In the genomic region with DNA sequence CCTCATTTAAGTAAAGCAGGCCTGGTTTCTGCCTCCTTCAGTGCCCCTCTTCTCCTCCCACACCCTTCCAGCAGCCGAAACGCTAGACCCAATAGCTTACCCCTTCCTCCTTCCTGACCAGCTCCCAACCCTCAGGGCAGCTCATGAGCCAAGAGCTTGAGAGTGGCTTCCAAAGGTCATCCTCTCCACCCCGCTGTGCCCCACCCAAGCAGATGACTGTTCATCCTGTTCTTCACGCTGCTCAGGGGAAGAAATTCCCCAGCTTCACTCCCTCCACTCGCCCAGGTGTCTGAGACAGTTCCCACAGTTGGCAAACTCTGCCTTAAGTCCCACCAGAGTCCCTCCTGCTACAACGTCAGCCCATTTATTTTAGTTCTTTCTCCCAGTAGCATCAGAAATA, we compare ENCODE assay signal across 14 cellular contexts. TPM values are rescaled to one million over a fixed set of nuclear protein-coding genes. Genes with fewer than 3 reads are reported as not detected.
A peak's percentile ranks its signal among the peaks of the same experiment; 100 is the strongest.
DNase-seq lines count a peak whose midpoint lies in the region; ATAC-seq and TF ChIP-seq lines count a peak whose summit lies in the region.
"Had no signal": no experiment of that assay in that cellular context is flagged by ENCODE, and none has a peak within 500 bp of the region (broad histone marks: within the 10 kb centered on the region; RNA-seq: fewer than 3 reads in every experiment).

No MANE protein-coding gene starts in this region.

- CTCF ChIA-PET in PC-9 (lab: Charles Lee) = interaction anchor here (0.6 to 1.6 kb wide), 10 partner anchors 17 to 239 kb away, joined by 3 to 7 read pairs (median 3); no protein-coding TSS in a partner anchor

- H3K4me2 ChIP-seq in PC-9 = peak overlapping the region; percentile 59
- no peak overlapping the region for H3K4me2 ChIP-seq in neuronal stem cell (ENCODE audit: insufficient read depth, low read length, poor library complexity, severe bottlenecking)

- no peaks in the 10 kb centered on the region for H3K36me3 Mint-ChIP-seq in activated T-helper 2 cell treated with anti-CD3 and anti-CD28 coated beads, Interferon-gamma antibody, Interleukin-2, Interleukin-4, amounts not matched to agents 10 μg/mL and 5 μg/mL and 100 μg/mL, durations not matched to agents 14 hours and 24 hours and 36 hours (ENCODE audit: low read depth)

- H3K27me3 Mint-ChIP-seq in activated T-helper 2 cell treated with anti-CD3 and anti-CD28 coated beads, Interferon-gamma antibody, Interleukin-2, Interleukin-4, amounts not matched to agents 10 μg/mL and 5 μg/mL and 100 μg/mL, durations not matched to agents 14 hours and 24 hours and 36 hours (ENCODE audit: low read depth) = peaks cover 15% of the 10 kb centered on the region

- H2AFZ ChIP-seq in PC-9 = no peak overlapping the region
- no peak overlapping the region for H2AFZ ChIP-seq in neuronal stem cell (ENCODE audit: low read length)

- TF ChIP-seq CTCF in PC-9 (conservative IDR thresholded peaks at IDR 0.05) (no peak), dorsolateral prefrontal cortex (IDR thresholded peaks at IDR 0.05 in 54 of 56, conservative IDR thresholded peaks at IDR 0.05 in 2 of 56; ENCODE audit: low read depth in 1 of 56, partially characterized antibody in 56 of 56) (no peak)

- peaks cover 53% of the 10 kb centered on the region for H3K4me1 ChIP-seq in PC-9 (replicated peaks; ENCODE audit: insufficient read depth)
- peaks cover 2 to 8% of the 10 kb centered on the region in 2 donors for H3K4me1 ChIP-seq in neuronal stem cell (ENCODE audit: control insufficient read depth in 2 of 2, insufficient read depth in 1 of 2, low read depth in 1 of 2, low read length in 2 of 2)
- H3K4me1 ChIP-seq: BE2C had no signal

- no peak overlapping the region for H3K4me3 Mint-ChIP-seq in activated T-helper 2 cell treated with anti-CD3 and anti-CD28 coated beads, Interferon-gamma antibody, Interleukin-2, Interleukin-4, amounts not matched to agents 10 μg/mL and 5 μg/mL and 100 μg/mL, durations not matched to agents 14 hours and 24 hours and 36 hours (ENCODE audit: low read depth)
- H3K4me3 Mint-ChIP-seq: stimulated activated naive CD8-positive, alpha-beta T cell treated with anti-CD3 and anti-CD28 coated beads, Interleukin-15, amount 100 ng/mL, for 72 hours had no signal

- no peak overlapping the region for H2BK12ac ChIP-seq in neuronal stem cell (ENCODE audit: low read length)

- no peak overlapping the region for H2BK120ac ChIP-seq in neuronal stem cell (ENCODE audit: low read depth, low read length)

- H3K27ac ChIP-seq in PC-9 (peak overlapping the region; percentile 88), neuronal stem cell (replicated peaks; ENCODE audit: low read length) (no peak overlapping the region), dorsolateral prefrontal cortex (no peak overlapping the region)

- DNase-seq in Daoy (ENCODE audit: low read depth) (peak; percentile 69), PC-9 (peak; percentile 78 to 87), neuronal stem cell (ENCODE audit: low spot score) (no peak), dorsolateral prefrontal cortex (no peak), DMS153 treated with DMSO at 0.1 percent for 48 hours (lab: John Stamatoyannopoulos, UW; ENCODE audit: unreplicated experiment) (no peak)
- DNase-seq in activated T-helper 2 cell treated with anti-CD3 and anti-CD28 coated beads, Interferon-gamma antibody, Interleukin-2, Interleukin-4, amounts not matched to agents 10 μg/mL and 5 μg/mL and 100 μg/mL, durations not matched to agents 14 hours and 24 hours and 36 hours (ENCODE audit: low spot score) = no peak
- DNase-seq: activated CD8-positive, alpha-beta memory T cell treated with anti-CD3 and anti-CD28 coated beads for 24 hours; NCI-H1436; NCI-H524 treated with DMSO at 0.1 percent for 48 hours; SHP77; stimulated activated naive CD8-positive, alpha-beta T cell treated with anti-CD3 and anti-CD28 coated beads, Interleukin-15, amount 100 ng/mL, for 72 hours had no signal

- H3K9me3 ChIP-seq in PC-9 (ENCODE audit: insufficient read depth, low read depth) = no peaks in the 10 kb centered on the region
- no peaks in the 10 kb centered on the region for H3K9me3 ChIP-seq in neuronal stem cell (replicated peaks in 1 of 2; ENCODE audit: control insufficient read depth in 2 of 2, insufficient read depth in 1 of 2, low read depth in 1 of 2, low read length in 2 of 2)
- H3K9me3 ChIP-seq: BE2C had no signal

- H3K9me3 Mint-ChIP-seq in activated T-helper 2 cell treated with anti-CD3 and anti-CD28 coated beads, Interferon-gamma antibody, Interleukin-2, Interleukin-4, amounts not matched to agents 10 μg/mL and 5 μg/mL and 100 μg/mL, durations not matched to agents 14 hours and 24 hours and 36 hours = no peaks in the 10 kb centered on the region
- H3K9me3 Mint-ChIP-seq: stimulated activated naive CD8-positive, alpha-beta T cell treated with anti-CD3 and anti-CD28 coated beads, Interleukin-15, amount 100 ng/mL, for 72 hours had no signal

- H3F3A ChIP-seq in PC-9 (ENCODE audit: insufficient read depth, low read depth) = peaks cover 39% of the 10 kb centered on the region

- no peaks in the 10 kb centered on the region for H4K20me1 ChIP-seq in PC-9 (ENCODE audit: insufficient read depth)

- H2BK5ac ChIP-seq in neuronal stem cell (ENCODE audit: low read length) = no peak overlapping the region

- BruUV-seq in PC-9 (replicated peaks; lab: Mats Ljungman, UMichigan) = no TSS peak

- H3K27me3 ChIP-seq in PC-9 (ENCODE audit: insufficient read depth, low read depth) (no peaks in the 10 kb centered on the region), neuronal stem cell (ENCODE audit: control insufficient read depth in 3 of 3, insufficient read depth in 3 of 3, low read depth in 1 of 3, low read length in 3 of 3) (peaks cover 0 to 16% (median 0%) of the 10 kb centered on the region in 3 experiments), dorsolateral prefrontal cortex (peaks cover 0 to 25% (median 2%) of the 10 kb centered on the region in 45 donors)
- H3K27me3 ChIP-seq: BE2C had no signal

- 0 out of 2 replicates have a peak, but pooled peaks cover 12% of the 10 kb centered on the region for H3K79me2 ChIP-seq in PC-9 (ENCODE audit: low read depth)

- peak overlapping the region; percentile 65 for H2AK5ac ChIP-seq in neuronal stem cell (ENCODE audit: low read depth, low read length)

- no peaks in the 10 kb centered on the region for H3K9me2 ChIP-seq in PC-9 (ENCODE audit: insufficient read depth)

- no peak overlapping the region for H3K23ac ChIP-seq in neuronal stem cell (ENCODE audit: low read depth, low read length, poor library complexity)

- H3K4me3 ChIP-seq in PC-9 (no peak overlapping the region), neuronal stem cell (ENCODE audit: low read length in 2 of 2) (no peak overlapping the region), dorsolateral prefrontal cortex (no peak overlapping the region)

- H3K4me1 Mint-ChIP-seq in activated T-helper 2 cell treated with anti-CD3 and anti-CD28 coated beads, Interferon-gamma antibody, Interleukin-2, Interleukin-4, amounts not matched to agents 10 μg/mL and 5 μg/mL and 100 μg/mL, durations not matched to agents 14 hours and 24 hours and 36 hours (ENCODE audit: low read depth) = peaks cover 4% of the 10 kb centered on the region
- H3K4me1 Mint-ChIP-seq: stimulated activated naive CD8-positive, alpha-beta T cell treated with anti-CD3 and anti-CD28 coated beads, Interleukin-15, amount 100 ng/mL, for 72 hours had no signal

- H4K8ac ChIP-seq in neuronal stem cell (ENCODE audit: low read depth, low read length) = no peak overlapping the region

- H3K27ac Mint-ChIP-seq in activated T-helper 2 cell treated with anti-CD3 and anti-CD28 coated beads, Interferon-gamma antibody, Interleukin-2, Interleukin-4, amounts not matched to agents 10 μg/mL and 5 μg/mL and 100 μg/mL, durations not matched to agents 14 hours and 24 hours and 36 hours = no peak overlapping the region

- no peaks in the 10 kb centered on the region for H3K36me3 ChIP-seq in PC-9 (ENCODE audit: low read depth)
- peaks cover 0 to 2% of the 10 kb centered on the region in 2 donors for H3K36me3 ChIP-seq in neuronal stem cell (replicated peaks in 1 of 2; ENCODE audit: control insufficient read depth in 2 of 2, insufficient read depth in 2 of 2, low read length in 2 of 2)
- H3K36me3 ChIP-seq: BE2C had no signal

- intact Hi-C loops in PC-9 (cut with micrococcal nuclease; ENCODE audit: unreplicated experiment) (loop anchor here (2.0 kb wide), 4 partner anchors 18 to 174 kb away; a partner anchor contains a TSS), dorsolateral prefrontal cortex (cut with DNase I) (loop anchor here in 1 of 2 donors (10.0 kb wide), 1 partner anchor 184 kb away; a partner anchor contains a TSS)
- intact Hi-C loops in activated T-helper 2 cell treated with anti-CD3 and anti-CD28 coated beads, Interferon-gamma antibody, Interleukin-2, Interleukin-4, amounts not matched to agents 10 μg/mL and 5 μg/mL and 100 μg/mL, durations not matched to agents 14 hours and 24 hours and 36 hours (cut with micrococcal nuclease) = loop anchor here (5.0 kb wide), 1 partner anchor 53 kb away; no protein-coding TSS in a partner anchor

- POLR2A ChIA-PET in PC-9 (lab: Charles Lee; ENCODE audit: unreplicated experiment) = interaction anchor here (0.5 to 1.0 kb wide), 10 partner anchors 11 to 509 kb away, joined by 3 to 27 read pairs (median 4); no protein-coding TSS in a partner anchor

- H3K18ac ChIP-seq in neuronal stem cell (ENCODE audit: low read length) = peak overlapping the region; percentile 70

- no peak overlapping the region for H3K14ac ChIP-seq in neuronal stem cell (ENCODE audit: low read length)

- no CpG with 5 or more reads among the region's 6 CpGs for WGBS in neuronal stem cell (ENCODE audit: extremely low coverage in 2 of 2, insufficient read length in 2 of 2, insufficient replicate concordance in 1 of 2), 2 donors

- no peak overlapping the region for H3K9ac ChIP-seq in neuronal stem cell (ENCODE audit: low read depth, low read length, poor library complexity)

- ATAC-seq in esophagus mucosa (peak; percentile 68), GM19035 (IDR thresholded peaks at IDR 0.05; ENCODE audit: unreplicated experiment) (no peak)
- ATAC-seq: stimulated activated naive CD8-positive, alpha-beta T cell treated with anti-CD3 and anti-CD28 coated beads, Interleukin-15, amount 100 ng/mL, for 72 hours had no signal

- no peak overlapping the region for H3K4ac ChIP-seq in neuronal stem cell (ENCODE audit: low read length)

- no peaks in the 10 kb centered on the region for H3K79me1 ChIP-seq in neuronal stem cell (ENCODE audit: low read depth, low read length)

- peak overlapping the region; percentile 62 for H2BK15ac ChIP-seq in neuronal stem cell (ENCODE audit: low read length)

- H4K91ac ChIP-seq in neuronal stem cell (ENCODE audit: low read depth, low read length, poor library complexity) = no peak overlapping the region

RNA-seq across cellular contexts. Expression of a gene that starts 23.4 kb away (rescaled TPM):
- 2.4 and 4.2 TPM in 2 replicates for total RNA-seq in Daoy (2014; rRNA removed; shearing (Covaris generic))
- total RNA-seq in PC-9 (2021) (38.5 and 44.3 TPM in 2 replicates), esophagus mucosa (21.9 TPM), dorsolateral prefrontal cortex (1 to 10 TPM in 92 of 120 experiments, under 1 TPM in 28; 0.25 to 6.1 (median 1.6) TPM)
- 14.7 TPM for polyA plus RNA-seq in neuronal stem cell (2013, experiment 1 of 2)
- polyA plus RNA-seq in neuronal stem cell (2013, experiment 2 of 2) = 14.8 TPM
- total RNA-seq in activated T-helper 2 cell treated with anti-CD3 and anti-CD28 coated beads, Interferon-gamma antibody, Interleukin-2, Interleukin-4, amounts not matched to agents 10 μg/mL and 5 μg/mL and 100 μg/mL, durations not matched to agents 14 hours and 24 hours and 36 hours = 6.4 and 7.5 TPM in 2 replicates

RNA-seq across cellular contexts. Expression of a gene that starts 33.1 kb away (rescaled TPM):
- total RNA-seq in Daoy (2014; rRNA removed; shearing (Covaris generic)) = 50.8 and 67.7 TPM in 2 replicates
- total RNA-seq in PC-9 (2021) (48.3 and 65.8 TPM in 2 replicates), esophagus mucosa (146 TPM), dorsolateral prefrontal cortex (10 to 100 TPM in 5 of 120 experiments, 1 to 10 TPM in 115; 1.4 to 14.6 (median 4.4) TPM)
- 74.6 TPM for polyA plus RNA-seq in neuronal stem cell (2013, experiment 1 of 2)
- polyA plus RNA-seq in neuronal stem cell (2013, experiment 2 of 2) = 73.7 TPM
- total RNA-seq in activated T-helper 2 cell treated with anti-CD3 and anti-CD28 coated beads, Interferon-gamma antibody, Interleukin-2, Interleukin-4, amounts not matched to agents 10 μg/mL and 5 μg/mL and 100 μg/mL, durations not matched to agents 14 hours and 24 hours and 36 hours = not detected in 2 replicates

RNA-seq across cellular contexts. Expression of a gene that starts 48.0 kb away (rescaled TPM):
- total RNA-seq in Daoy (2014; rRNA removed; shearing (Covaris generic)) = 2.6 and 21.4 TPM in 2 replicates
- total RNA-seq in PC-9 (2021) (4.5 and 6.1 TPM in 2 replicates), esophagus mucosa (11.4 TPM), dorsolateral prefrontal cortex (10 to 100 TPM in 117 of 120 experiments, 1 to 10 TPM in 3; 8.3 to 46.2 (median 18.1) TPM)
- 4.3 TPM for polyA plus RNA-seq in neuronal stem cell (2013, experiment 1 of 2)
- 5.2 TPM for polyA plus RNA-seq in neuronal stem cell (2013, experiment 2 of 2)
- 3.2 and 3.9 TPM in 2 replicates for total RNA-seq in activated T-helper 2 cell treated with anti-CD3 and anti-CD28 coated beads, Interferon-gamma antibody, Interleukin-2, Interleukin-4, amounts not matched to agents 10 μg/mL and 5 μg/mL and 100 μg/mL, durations not matched to agents 14 hours and 24 hours and 36 hours

Comparison
In these comparisons a context has a peak if more than half of its experiments do, and no peak if none do; other contexts are left out.
1. DNase-seq: peak in Daoy (single experiment) and PC-9 (2 of 2); none in neuronal stem cell (single experiment), dorsolateral prefrontal cortex (0 of 10), DMS153 treated with DMSO at 0.1 percent for 48 hours (single experiment) and activated T-helper 2 cell treated with anti-CD3 and anti-CD28 coated beads, Interferon-gamma antibody, Interleukin-2, Interleukin-4, amounts not matched to agents 10 μg/mL and 5 μg/mL and 100 μg/mL, durations not matched to agents 14 hours and 24 hours and 36 hours (single experiment).